27 cellular contexts compared by ENCODE assay signal in the genomic region with DNA sequence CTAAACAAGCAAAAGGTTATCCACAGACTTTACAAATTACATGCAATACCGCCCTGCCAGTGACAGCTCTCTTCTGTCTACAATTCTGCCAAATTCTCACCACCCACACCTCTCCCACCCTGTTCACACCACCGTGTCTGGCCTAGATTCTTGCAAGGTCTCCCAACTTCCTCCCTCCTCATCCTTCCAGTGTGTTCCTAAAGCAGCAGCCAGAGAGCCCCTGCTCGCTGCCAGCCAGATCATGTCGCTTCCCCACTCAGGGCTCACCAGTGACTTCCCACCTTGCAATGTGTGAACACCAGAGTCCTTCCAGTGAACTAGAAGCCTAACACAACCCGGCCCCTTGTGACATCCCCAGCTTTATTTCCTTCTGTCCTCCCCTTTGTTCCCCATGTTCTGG.
"Had no signal": no experiment of that assay in that cellular context is flagged by ENCODE, and none has a peak within 500 bp of the region (broad histone marks: within the 10 kb centered on the region; RNA-seq: fewer than 3 reads in every experiment).

No MANE protein-coding gene starts in this region.

- H3K4me1 ChIP-seq: heart right ventricle, left ventricle myocardium inferior, neural progenitor cell, right atrium auricular region, stomach, testis, thyroid gland, upper lobe of right lung had no signal

- H3K27ac ChIP-seq: heart right ventricle, hepatocyte, left ventricle myocardium inferior, neural progenitor cell, neutrophil, ovary, right atrium auricular region, skin epidermis, stomach, testis, thyroid gland, upper lobe of right lung had no signal

- H3K36me3 Mint-ChIP-seq: naive thymus-derived CD4-positive, alpha-beta T cell; neural progenitor cell had no signal

- H3K4me3 ChIP-seq: heart right ventricle, hepatocyte, left ventricle myocardium inferior, lung, mucosa of descending colon, neural progenitor cell, ovary, right atrium auricular region, skin epidermis, stomach, testis, thyroid gland, upper lobe of right lung had no signal

- DNase-seq: heart right ventricle; islet precursor cell; left ventricle myocardium inferior; midbrain; mucosa of descending colon; naive thymus-derived CD4-positive, alpha-beta T cell; nephron progenitor cell; ovary; stimulated activated CD4-positive, alpha-beta T cell treated with anti-CD3 and anti-CD28 coated beads, Interleukin-12 subunit alpha, Interleukin-12 subunit beta, amount 100 ng/mL, for 4 hours; stimulated activated CD4-positive, alpha-beta T cell treated with anti-CD3 and anti-CD28 coated beads, Interleukin-15, amount 100 ng/mL, for 24 hours; stimulated activated CD4-positive, alpha-beta T cell treated with anti-CD3 and anti-CD28 coated beads, Interleukin-2, amount 100 ng/mL, for 24 hours; stimulated activated CD4-positive, alpha-beta T cell treated with anti-CD3 and anti-CD28 coated beads, Interleukin-4, amount 100 ng/mL, for 1 hour; stimulated activated naive CD4-positive, alpha-beta T cell; stomach; testis; thyroid gland; trophoblast cell; upper lobe of right lung had no signal

- H3K9me3 Mint-ChIP-seq: naive thymus-derived CD4-positive, alpha-beta T cell; nephron progenitor cell; neural progenitor cell had no signal

- H3K4me3 Mint-ChIP-seq: naive thymus-derived CD4-positive, alpha-beta T cell; nephron progenitor cell; neural progenitor cell had no signal

- H3K9me3 ChIP-seq: heart right ventricle, left ventricle myocardium inferior, mucosa of descending colon, neutrophil, ovary, right atrium auricular region, stomach, testis, thyroid gland, upper lobe of right lung had no signal

- ATAC-seq: heart right ventricle; mucosa of descending colon; naive thymus-derived CD4-positive, alpha-beta T cell; sciatic nerve had no signal

- H3K4me2 ChIP-seq: hepatocyte, neural progenitor cell had no signal

- H3K79me2 ChIP-seq: hepatocyte had no signal

- H3K4me1 Mint-ChIP-seq: naive thymus-derived CD4-positive, alpha-beta T cell; nephron progenitor cell; neural progenitor cell had no signal

- H3K9ac ChIP-seq: neural progenitor cell had no signal

- H2AFZ ChIP-seq: hepatocyte, neural progenitor cell had no signal

- H3K27me3 ChIP-seq: hepatocyte, neural progenitor cell, ovary, right atrium auricular region, testis, thyroid gland had no signal

- H3K27ac Mint-ChIP-seq: nephron progenitor cell, neural progenitor cell, progenitor cell of endocrine pancreas had no signal

- H3K36me3 ChIP-seq: heart right ventricle, left ventricle myocardium inferior, neural progenitor cell, neutrophil, ovary, right atrium auricular region, stomach, thyroid gland, upper lobe of right lung had no signal

- FAIRE-seq: urothelium cell line had no signal
